In genomic region chr1:206972725-206973124, GRCh38 we compare ENCODE assay signal across 17 cellular contexts. TPM values are rescaled to one million over a fixed set of nuclear protein-coding genes. Genes with fewer than 3 reads are reported as not detected.
DNase-seq lines count a peak whose midpoint lies in the region; ATAC-seq, FAIRE-seq and TF ChIP-seq lines count a peak whose summit lies in the region.
"Had no signal": no experiment of that assay in that cellular context is flagged by ENCODE, and none has a peak within 500 bp of the region (broad histone marks: within the 10 kb centered on the region; RNA-seq: fewer than 3 reads in every experiment).

No MANE protein-coding gene starts in this region.

- no peaks in the 10 kb centered on the region for H3K9me3 Mint-ChIP-seq in GM23338
- H3K9me3 Mint-ChIP-seq: CD8-positive, alpha-beta memory T cell had no signal

- H2AFZ ChIP-seq in GM23338 (peak overlapping the region; percentile 94), SK-N-SH (ENCODE audit: low read depth) (no peak overlapping the region)

- H3K27ac ChIP-seq in GM23338 (ENCODE audit: low read depth), result no peak overlapping the region
- H3K27ac ChIP-seq in VCaP, result peak overlapping the region; percentile 77
- peak overlapping the region; percentile 73 to 80 (median 76) for H3K27ac ChIP-seq in transverse colon
- no peak overlapping the region for H3K27ac ChIP-seq in SK-N-SH (ENCODE audit: low read depth in 2 of 2, low read length in 1 of 2)
- H3K27ac ChIP-seq: BLaER1 had no signal

- no peaks in the 10 kb centered on the region for H3K27me3 ChIP-seq in GM23338 (ENCODE audit: insufficient read depth)
- H3K27me3 ChIP-seq in transverse colon, result no peaks in the 10 kb centered on the region
- H3K27me3 ChIP-seq in SK-N-SH (ENCODE audit: insufficient read depth), result peaks cover 47% of the 10 kb centered on the region; the same call in 1 of the 2 replicates
- H3K27me3 ChIP-seq: BLaER1 had no signal

- DNase-seq in GM23338 (ENCODE audit: low spot score) (no peak), left colon (no peak), transverse colon (no peak), GM12892 (ENCODE audit: insufficient read length) (no peak), SK-N-SH (no peak)
- DNase-seq: AML-193; Caco-2; CD8-positive, alpha-beta memory T cell; DND-41; GDM1 had no signal

- H3K36me3 ChIP-seq in GM23338 (ENCODE audit: insufficient read depth), result no peaks in the 10 kb centered on the region
- H3K36me3 ChIP-seq in transverse colon, result no peaks in the 10 kb centered on the region
- H3K36me3 ChIP-seq in SK-N-SH (replicated peaks in 1 of 2; ENCODE audit: control insufficient read depth in 1 of 2, insufficient read depth in 2 of 2, low read length in 1 of 2), result no peaks in the 10 kb centered on the region
- H3K36me3 ChIP-seq: BLaER1, HAP-1 had no signal

- H3K9me2 ChIP-seq in GM23338 (ENCODE audit: insufficient read depth) (no peaks in the 10 kb centered on the region), SK-N-SH (no peaks in the 10 kb centered on the region)

- H3K4me1 ChIP-seq in GM23338 (ENCODE audit: insufficient read depth) (no peaks in the 10 kb centered on the region), transverse colon (peaks cover 17 to 77% (median 46%) of the 10 kb centered on the region in 4 donors), SK-N-SH (ENCODE audit: control insufficient read depth in 1 of 2, insufficient read depth in 2 of 2, low read depth in 1 of 2, low read length in 1 of 2) (no peaks in the 10 kb centered on the region)
- H3K4me1 ChIP-seq: HAP-1 had no signal

- H3K4me2 ChIP-seq in GM23338, result no peak overlapping the region
- H3K4me2 ChIP-seq in SK-N-SH, result no peak overlapping the region
- H3K4me2 ChIP-seq: BLaER1 had no signal

- no peak for ATAC-seq in GM23338
- ATAC-seq in left colon, result peak; percentile 56
- no peak for ATAC-seq in GM18858 (IDR thresholded peaks at IDR 0.05; ENCODE audit: unreplicated experiment)

- TF ChIP-seq POLR2A in transverse colon (IDR thresholded peaks at IDR 0.05) (no peak), GM12892 (IDR thresholded peaks at IDR 0.05; ENCODE audit: low read depth, low read length) (no peak)

- H3K27me3 Mint-ChIP-seq in GM23338 (ENCODE audit: insufficient read depth, low read depth, poor library complexity), result no peaks in the 10 kb centered on the region

- intact Hi-C loops in left colon (cut with DNase I, micrococcal nuclease), result no loop called here
- intact Hi-C loops in transverse colon (cut with DNase I; ENCODE audit: low total_unique reads), result no loop called here

- H3K9me3 ChIP-seq in transverse colon, result no peaks in the 10 kb centered on the region
- H3K9me3 ChIP-seq in SK-N-SH, result no peaks in the 10 kb centered on the region
- H3K9me3 ChIP-seq: BLaER1, Caco-2, HAP-1 had no signal

- H3F3A ChIP-seq in GM23338 (replicated peaks; ENCODE audit: low read depth) (no peaks in the 10 kb centered on the region), SK-N-SH (replicated peaks; ENCODE audit: insufficient read depth) (no peaks in the 10 kb centered on the region)

- POLR2A ChIA-PET in SK-N-SH (lab: Yijun Ruan, JAX), result no interaction called here

- in situ Hi-C loops in transverse colon (cut with MboI; ENCODE audit: low pct_ligation_motif_present in 1 of 4, low pct_unique_long_range_greater_than_20kb in 1 of 4, low sequenced_read_pairs in 3 of 4), result no loop called here

- 41 to 43% methylated on average over 2 of the region's 2 CpGs for WGBS in transverse colon (ENCODE audit: low coverage in 1 of 2), 2 donors
- WGBS in SK-N-SH (ENCODE audit: low lambda C conversion rate), result 24% methylated on average over 2 of the region's 2 CpGs

- no peak overlapping the region for H3K27ac Mint-ChIP-seq in GM23338

- H3K4me1 Mint-ChIP-seq in GM23338, result no peaks in the 10 kb centered on the region; the same call in 2 of the 3 replicates

- CTCF ChIA-PET in SK-N-SH (lab: Yijun Ruan, JAX), result interaction anchor here (0.8 to 6.1 kb wide), 4 partner anchors 10 to 365 kb away, joined by 3 to 48 read pairs (median 3); partner anchors contain the start of gene IL20

- no peak overlapping the region for H3K4me3 Mint-ChIP-seq in GM23338
- H3K4me3 Mint-ChIP-seq: CD8-positive, alpha-beta memory T cell had no signal

- no peak for TF ChIP-seq RAD21 in SK-N-SH (IDR thresholded peaks at IDR 0.05; ENCODE audit: low read length)

- FAIRE-seq in GM12892 (lab: Jason Lieb, UNC), result no peak
- FAIRE-seq: H1 had no signal

- no peak for TF ChIP-seq EP300 in transverse colon (IDR thresholded peaks at IDR 0.05; ENCODE audit: low read depth)
- TF ChIP-seq EP300 in SK-N-SH (IDR thresholded peaks at IDR 0.05; ENCODE audit: borderline replicate concordance in 1 of 2, low read depth in 1 of 2, low read length in 1 of 2), result no peak

- H3K4me3 ChIP-seq in GM23338 (no peak overlapping the region), transverse colon (no peak overlapping the region), SK-N-SH (ENCODE audit: low read depth in 2 of 2, low read length in 1 of 2) (no peak overlapping the region)
- H3K4me3 ChIP-seq: BLaER1, HAP-1 had no signal

- H3K9ac ChIP-seq in SK-N-SH, result no peak overlapping the region
- H3K9ac ChIP-seq: BLaER1 had no signal

- no peaks in the 10 kb centered on the region for H4K20me1 ChIP-seq in GM23338 (replicated peaks; ENCODE audit: insufficient read depth)
- H4K20me1 ChIP-seq in SK-N-SH (ENCODE audit: insufficient read depth), result no peaks in the 10 kb centered on the region
- H4K20me1 ChIP-seq: BLaER1 had no signal

- H3K79me2 ChIP-seq in GM23338 (replicated peaks; ENCODE audit: insufficient read depth), result no peaks in the 10 kb centered on the region
- no peaks in the 10 kb centered on the region for H3K79me2 ChIP-seq in SK-N-SH (ENCODE audit: insufficient read depth)

- TF ChIP-seq CTCF in GM23338 (conservative IDR thresholded peaks at IDR 0.05; ENCODE audit: low read depth in 2 of 2), result no peak
- TF ChIP-seq CTCF in VCaP (conservative IDR thresholded peaks at IDR 0.05), result no peak
- TF ChIP-seq CTCF in transverse colon (IDR thresholded peaks at IDR 0.05), result no peak
- TF ChIP-seq CTCF in SK-N-SH (IDR thresholded peaks at IDR 0.05), result no peak

- H3K36me3 Mint-ChIP-seq in GM23338 (ENCODE audit: low read depth), result no peaks in the 10 kb centered on the region
- H3K36me3 Mint-ChIP-seq: CD8-positive, alpha-beta memory T cell had no signal

TF ChIP-seq in GM23338, 12 proteins besides CTCF, POLR2A, EP300 and RAD21:
- TF ChIP-seq JUNB (IDR thresholded peaks at IDR 0.05; ENCODE audit: unreplicated experiment) (no peak), CREB1 (CRISPR knock-in tag; IDR thresholded peaks at IDR 0.05; ENCODE audit: low read depth) (no peak)

TF ChIP-seq in SK-N-SH, 30 proteins besides CTCF, POLR2A, EP300 and RAD21:
- TF ChIP-seq NRF1 (IDR thresholded peaks at IDR 0.05; ENCODE audit: low read depth, low read length) (no peak), JUND (IDR thresholded peaks at IDR 0.05) (no peak), NFIC (IDR thresholded peaks at IDR 0.05; ENCODE audit: borderline replicate concordance) (no peak), RCOR1 (IDR thresholded peaks at IDR 0.05; ENCODE audit: low read length) (no peak), POLR2AphosphoS5 (IDR thresholded peaks at IDR 0.05; ENCODE audit: low read depth, low read length) (no peak), TEAD4 (IDR thresholded peaks at IDR 0.05; ENCODE audit: borderline replicate concordance, insufficient read depth) (no peak), CHD2 (IDR thresholded peaks at IDR 0.05; ENCODE audit: low read length, partially characterized antibody) (no peak)

RNA-seq across cellular contexts. Expression of gene FCAMR, which starts 2.5 kb away (rescaled TPM):
- total RNA-seq in GM23338 (2014; rRNA removed; shearing (Covaris generic)), result not detected in 2 replicates
- not detected in 2 replicates for polyA plus RNA-seq in GM23338 (2016; fragmentation: Nextera tagmentation; extraction: Ambion mirVana)
- total RNA-seq in left colon, result 1 to 10 TPM in 1 of 2 donors, under 1 TPM in 1; 0.53 to 1.0 TPM
- total RNA-seq in transverse colon, result 1 to 10 TPM in 1 of 4 donors, under 1 TPM in 2, not detected in 1; 0.37 to 2.4 (median 0.64) TPM
- not detected for polyA plus RNA-seq in GM12892 (2012; ENCODE audit: missing spikeins)
- polyA plus RNA-seq in SK-N-SH (2012; rRNA removed), result not detected in 2 replicates
- polyA plus RNA-seq in SK-N-SH (2012; cell fraction: cytosol; rRNA removed), result not detected in 2 replicates
- not detected in 2 replicates for polyA plus RNA-seq in SK-N-SH (2012; cell fraction: nucleus; rRNA removed)
- total RNA-seq: A673; CD8-positive, alpha-beta memory T cell; H1; HT1080 had no signal
- polyA plus RNA-seq: CD8-positive, alpha-beta memory T cell; H1 had no signal

RNA-seq across cellular contexts. Expression of gene PIGR, which starts 26.5 kb away (rescaled TPM):
- total RNA-seq in GM23338 (2014; rRNA removed; shearing (Covaris generic)), result not detected in 2 replicates
- not detected in 2 replicates for polyA plus RNA-seq in GM23338 (2016; fragmentation: Nextera tagmentation; extraction: Ambion mirVana)
- total RNA-seq in left colon, result over 10,000 TPM; 10,148 to 12,746 TPM
- over 10,000 TPM in 1 of 4 donors, 1,000 to 10,000 TPM in 3; 3,370 to 10,796 (median 6,659) TPM for total RNA-seq in transverse colon
- polyA plus RNA-seq in GM12892 (2012; ENCODE audit: missing spikeins), result 55.2 TPM
- polyA plus RNA-seq in SK-N-SH (2012; rRNA removed), result not detected in 2 replicates
- polyA plus RNA-seq in SK-N-SH (2012; cell fraction: cytosol; rRNA removed), result not detected in 2 replicates
- polyA plus RNA-seq in SK-N-SH (2012; cell fraction: nucleus; rRNA removed), result not detected in 2 replicates
- total RNA-seq: A673, Caco-2, H1 had no signal
- polyA plus RNA-seq: CD8-positive, alpha-beta memory T cell; H1 had no signal

RNA-seq across cellular contexts. Expression of gene FCMR, which starts 51.0 kb away (rescaled TPM):
- not detected in 2 replicates for total RNA-seq in GM23338 (2014; rRNA removed; shearing (Covaris generic))
- polyA plus RNA-seq in GM23338 (2016; fragmentation: Nextera tagmentation; extraction: Ambion mirVana) (0.43 and 0.84 TPM in 2 replicates), SK-N-SH (2012; rRNA removed) (0.05 and 0.15 TPM in 2 replicates)
- total RNA-seq in left colon (1 to 10 TPM; 1.6 to 4.8 TPM), transverse colon (10 to 100 TPM in 2 of 4 donors, 1 to 10 TPM in 1, under 1 TPM in 1; 1.00 to 51.6 (median 15.9) TPM)
- 110 TPM for polyA plus RNA-seq in GM12892 (2012; ENCODE audit: missing spikeins)
- 0.03 and 0.14 TPM in 2 replicates for polyA plus RNA-seq in SK-N-SH (2012; cell fraction: cytosol; rRNA removed)
- not detected in 2 replicates for polyA plus RNA-seq in SK-N-SH (2012; cell fraction: nucleus; rRNA removed)
- total RNA-seq: A673, Caco-2, H1, HT1080 had no signal

RNA-seq across cellular contexts. Expression of gene C1orf116, which starts 59.8 kb away (rescaled TPM):
- total RNA-seq in GM23338 (2014; rRNA removed; shearing (Covaris generic)), result 4.0 and 5.3 TPM in 2 replicates
- polyA plus RNA-seq in GM23338 (2016; fragmentation: Nextera tagmentation; extraction: Ambion mirVana), result 2.2 and 2.3 TPM in 2 replicates
- 10 to 100 TPM; 17.2 to 31.6 TPM for total RNA-seq in left colon
- total RNA-seq in transverse colon, result 10 to 100 TPM; 25.7 to 41.2 (median 29.2) TPM
- polyA plus RNA-seq in GM12892 (2012; ENCODE audit: missing spikeins), result not detected
- 0.02 TPM in 1 of 2 replicates, not detected in the other for polyA plus RNA-seq in SK-N-SH (2012; rRNA removed)
- 0.01 TPM in 1 of 2 replicates, not detected in the other for polyA plus RNA-seq in SK-N-SH (2012; cell fraction: cytosol; rRNA removed)
- 0.02 TPM in 2 replicates for polyA plus RNA-seq in SK-N-SH (2012; cell fraction: nucleus; rRNA removed)
- total RNA-seq: CD8-positive, alpha-beta memory T cell had no signal
- polyA plus RNA-seq: CD8-positive, alpha-beta memory T cell had no signal

Comparison
In these comparisons a context has a peak if more than half of its experiments do, and no peak if none do; other contexts are left out.
1. H3K27ac ChIP-seq: peak in VCaP (single experiment) and transverse colon (4 of 4); none in GM23338 (single experiment) and SK-N-SH (0 of 2).
2. RNA of gene PIGR, which starts 26.5 kb away (total RNA-seq): 10,148 to 12,746 TPM in left colon and 3,370 to 10,796 TPM in transverse colon; not detected in GM23338; every median in the first group is over 1,000 times any median in the second.